ENCODE assay signal across 8 cellular contexts in genomic region chr3:17258823-17259436, GRCh38.
DNase-seq lines count a peak whose midpoint lies in the region; ATAC-seq and TF ChIP-seq lines count a peak whose summit lies in the region.

No MANE protein-coding gene starts in this region.

- peak; percentile 35 for DNase-seq in AG10803 (ENCODE audit: low read depth)
- peak; percentile 35 for DNase-seq in GM10266 (ENCODE audit: extremely low spot score)
- peak; percentile 4 for DNase-seq in NCI-H345 treated with DMSO at 0.1 percent for 48 hours (lab: John Stamatoyannopoulos, UW; ENCODE audit: unreplicated experiment)
- DNase-seq in dermis blood vessel endothelial cell, result peak; percentile 67
- DNase-seq in mucosa of descending colon, result peak in 1 of 3 donors; percentile 45
- DNase-seq in stimulated activated naive CD8-positive, alpha-beta T cell treated with anti-CD3 and anti-CD28 coated beads, Interleukin-15, Interleukin-2, amounts not matched to agents 100 U/mL and 50 U/mL, for 24 hours, result no peak
- no peak for DNase-seq in aorta

- TF ChIP-seq CTCF in AG10803 (conservative IDR thresholded peaks at IDR 0.05; ENCODE audit: low read length) (peak; percentile 83), GM10266 (IDR thresholded peaks at IDR 0.05; ENCODE audit: control insufficient read depth, insufficient read depth, low read depth, missing control alignments) (peak; percentile 68), mucosa of descending colon (IDR thresholded peaks at IDR 0.05) (peak; percentile 23)

- no peak overlapping the region for H3K27ac ChIP-seq in aorta (ENCODE audit: low read depth in 1 of 2, low read length in 2 of 2)

- H3K27me3 ChIP-seq in aorta (ENCODE audit: control insufficient read depth in 1 of 2, insufficient read depth in 2 of 2, low read length in 1 of 2), result no peaks in the 10 kb centered on the region

- WGBS in aorta, 2 donors, result 39 to 43% methylated on average over 3 of the region's 3 CpGs

- ATAC-seq in mucosa of descending colon (no peak), GM19397 (IDR thresholded peaks at IDR 0.05; ENCODE audit: unreplicated experiment) (no peak), aorta (ENCODE audit: low FRiP score) (no peak)
- no peak for ATAC-seq in stimulated activated naive CD8-positive, alpha-beta T cell treated with anti-CD3 and anti-CD28 coated beads, Interleukin-15, Interleukin-2, amounts not matched to agents 100 U/mL and 50 U/mL, for 24 hours

- no peaks in the 10 kb centered on the region for H3K4me1 ChIP-seq in mucosa of descending colon (ENCODE audit: low read depth)
- no peaks in the 10 kb centered on the region for H3K4me1 ChIP-seq in aorta (ENCODE audit: control insufficient read depth in 1 of 2, insufficient read depth in 2 of 2, low read length in 2 of 2)

- no peak overlapping the region for H3K4me3 ChIP-seq in AG10803 (ENCODE audit: low read length)
- H3K4me3 ChIP-seq in mucosa of descending colon, result no peak overlapping the region
- no peak overlapping the region for H3K4me3 ChIP-seq in aorta (ENCODE audit: low read length in 2 of 2)

- H3K36me3 ChIP-seq in mucosa of descending colon (ENCODE audit: low read depth), result no peaks in the 10 kb centered on the region
- no peaks in the 10 kb centered on the region for H3K36me3 ChIP-seq in aorta (ENCODE audit: control insufficient read depth in 1 of 2, insufficient read depth in 2 of 2, low read length in 1 of 2)

- intact Hi-C loops in mucosa of descending colon (cut with DNase I, micrococcal nuclease), result loop anchor here (5.0 to 10.0 kb wide), 2 partner anchors 153 to 156 kb away; no protein-coding TSS in a partner anchor
- intact Hi-C loops in aorta (cut with DNase I), result loop anchor here (2.0 to 10.0 kb wide), 3 partner anchors 154 to 586 kb away; no protein-coding TSS in a partner anchor

- H3K9me3 ChIP-seq in mucosa of descending colon, result no peaks in the 10 kb centered on the region
- H3K9me3 ChIP-seq in aorta (ENCODE audit: control insufficient read depth, low read length), result no peaks in the 10 kb centered on the region

Comparison
In these comparisons a context has a peak if more than half of its experiments do, and no peak if none do; other contexts are left out.
1. DNase-seq: peak in AG10803 (single experiment), GM10266 (single experiment), NCI-H345 treated with DMSO at 0.1 percent for 48 hours (single experiment) and dermis blood vessel endothelial cell (single experiment); none in stimulated activated naive CD8-positive, alpha-beta T cell treated with anti-CD3 and anti-CD28 coated beads, Interleukin-15, Interleukin-2, amounts not matched to agents 100 U/mL and 50 U/mL, for 24 hours (single experiment) and aorta (0 of 2).
2. CTCF ChIP-seq: peak in every context shown above with its lines; median percentile 83 in AG10803; 68 in GM10266; 23 in mucosa of descending colon.